ENCODE assay signal across 8 cellular contexts in the genomic region with DNA sequence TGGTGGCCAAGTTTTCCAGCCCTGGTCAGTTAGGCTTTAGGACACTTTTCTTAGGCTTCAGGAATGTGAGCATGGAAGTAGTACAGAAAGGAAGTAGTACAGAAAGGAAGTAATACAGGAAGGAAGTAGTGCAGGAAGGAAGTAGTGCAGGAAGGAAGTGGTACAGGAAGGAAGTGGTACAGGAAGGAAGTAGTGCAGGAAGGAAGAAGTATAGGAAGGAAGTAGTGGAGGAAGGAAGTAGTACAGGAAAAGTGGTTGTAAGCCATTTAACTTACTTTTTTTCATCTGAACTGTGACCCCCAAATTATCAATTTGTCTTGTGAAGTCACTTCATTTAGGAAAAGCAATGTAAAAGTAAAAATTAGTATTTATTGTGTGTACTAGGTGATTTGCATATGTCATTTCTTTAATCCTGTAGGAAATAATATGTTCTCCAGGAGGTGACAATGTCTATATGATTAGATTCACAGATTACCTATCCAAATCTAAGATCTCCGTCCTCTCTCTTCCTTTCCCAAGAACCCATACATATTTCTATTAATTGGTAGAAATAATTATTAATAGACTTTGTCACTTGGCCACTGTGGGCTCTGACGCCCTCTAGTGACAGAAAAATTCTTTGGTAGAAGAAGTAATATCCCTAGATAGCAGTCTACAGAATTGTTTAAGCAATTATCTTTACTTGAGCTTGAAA. TPM values are rescaled to one million over a fixed set of nuclear protein-coding genes. Genes with fewer than 3 reads are reported as not detected.
A peak's percentile ranks its signal among the peaks of the same experiment; 100 is the strongest.
DNase-seq lines count a peak whose midpoint lies in the region; ATAC-seq and TF ChIP-seq lines count a peak whose summit lies in the region.

No MANE protein-coding gene starts in this region.

- TF ChIP-seq POLR2A in erythroblast (IDR thresholded peaks at IDR 0.05; ENCODE audit: low read length) = no peak

- no TSS peak for BruUV-seq in OCI-LY7 (replicated peaks; lab: Mats Ljungman, UMichigan)

- intact Hi-C loops in heart right ventricle (cut with DNase I) = loop anchor here in 9 of 10 donors (1.0 to 10.0 kb wide), 7 partner anchors 48 to 152 kb away; no protein-coding TSS in a partner anchor
- intact Hi-C loops in left ventricle myocardium superior (cut with micrococcal nuclease) = loop anchor here (2.0 kb wide), 1 partner anchor 52 kb away; no protein-coding TSS in a partner anchor
- intact Hi-C loops in OCI-LY7 (cut with micrococcal nuclease; ENCODE audit: unreplicated experiment) = no loop called here
- intact Hi-C loops in psoas muscle (cut with DNase I) = loop anchor here in 1 of 2 donors (5.0 kb wide), 1 partner anchor 149 kb away; no protein-coding TSS in a partner anchor

- TF ChIP-seq CTCF in heart right ventricle (IDR thresholded peaks at IDR 0.05) = peak; percentile 75 to 92 (median 83)
- TF ChIP-seq CTCF in OCI-LY7 (conservative IDR thresholded peaks at IDR 0.05; ENCODE audit: low read length) = peak; percentile 86
- TF ChIP-seq CTCF in psoas muscle (IDR thresholded peaks at IDR 0.05) = peak; percentile 76

- no peaks in the 10 kb centered on the region for H4K20me1 ChIP-seq in OCI-LY7 (ENCODE audit: insufficient read depth, low read length)

- 16 to 22% methylated on average over 2 of the region's 2 CpGs for WGBS in heart right ventricle, 2 donors
- WGBS in psoas muscle, 3 donors = 9 to 23% (median 21%) methylated on average over 2 of the region's 2 CpGs

- no peaks in the 10 kb centered on the region for H3K79me2 ChIP-seq in OCI-LY7 (ENCODE audit: insufficient read depth, low read depth, low read length)

- H3K4me2 ChIP-seq in OCI-LY7 (ENCODE audit: low read length) = no peak overlapping the region

- H3K36me3 ChIP-seq in heart right ventricle = peaks cover 0 to 7% (median 0%) of the 10 kb centered on the region in 9 donors
- H3K36me3 ChIP-seq in OCI-LY7 (ENCODE audit: insufficient read depth, low read length) = no peaks in the 10 kb centered on the region
- H3K36me3 ChIP-seq in psoas muscle (ENCODE audit: insufficient read depth in 1 of 2, low read depth in 1 of 2) = no peaks in the 10 kb centered on the region

- H2AFZ ChIP-seq in OCI-LY7 (ENCODE audit: low read length) = no peak overlapping the region

- no peak for ATAC-seq in heart right ventricle
- no peak for ATAC-seq in left ventricle myocardium superior
- no peak for ATAC-seq in psoas muscle
- ATAC-seq in HG02981 (IDR thresholded peaks at IDR 0.05; ENCODE audit: unreplicated experiment) = no peak
- no peak for ATAC-seq in GM21515 (IDR thresholded peaks at IDR 0.05; ENCODE audit: unreplicated experiment)

- DNase-seq in heart right ventricle (peak in 1 of 2 donors; percentile 38), left ventricle myocardium superior (no peak), OCI-LY7 (ENCODE audit: low spot score) (peak; percentile 39), erythroblast (lab: John Stamatoyannopoulos, UW) (peak; percentile 58 to 80), psoas muscle (no peak)
- no peak for DNase-seq in activated CD8-positive, alpha-beta memory T cell treated with anti-CD3 and anti-CD28 coated beads, Interleukin-2, amount 50 U/mL, for 48 hours

- CTCF ChIA-PET in OCI-LY7 (lab: Charles Lee; ENCODE audit: unreplicated experiment) = interaction anchor here (1.1 kb wide), 1 partner anchor 50 kb away, joined by 4 read pairs; no protein-coding TSS in a partner anchor

- H3K4me3 ChIP-seq in heart right ventricle = no peak overlapping the region
- no peak overlapping the region for H3K4me3 ChIP-seq in OCI-LY7 (ENCODE audit: low read depth, low read length, poor library complexity, severe bottlenecking)
- H3K4me3 ChIP-seq in psoas muscle = no peak overlapping the region

- POLR2A ChIA-PET in OCI-LY7 (lab: Charles Lee) = no interaction called here

- H3K9me2 ChIP-seq in OCI-LY7 (ENCODE audit: insufficient read depth, low read length) = no peaks in the 10 kb centered on the region

- H3K9me3 ChIP-seq in heart right ventricle (peaks cover 0 to 5% (median 0%) of the 10 kb centered on the region in 11 donors), OCI-LY7 (ENCODE audit: low read length) (peaks cover 14% of the 10 kb centered on the region; the same call in 1 of the 2 replicates), psoas muscle (no peaks in the 10 kb centered on the region)

- peaks cover 0 to 68% (median 32%) of the 10 kb centered on the region in 9 donors for H3K4me1 ChIP-seq in heart right ventricle
- peaks cover 14% of the 10 kb centered on the region for H3K4me1 ChIP-seq in OCI-LY7 (ENCODE audit: insufficient read depth, low read length, poor library complexity, severe bottlenecking)
- no peaks in the 10 kb centered on the region for H3K4me1 ChIP-seq in psoas muscle

- H3K27ac ChIP-seq in heart right ventricle = peak overlapping the region in 1 of 10 donors; percentile 5
- H3K27ac ChIP-seq in OCI-LY7 (ENCODE audit: low read depth, low read length, poor library complexity, severe bottlenecking) = no peak overlapping the region
- H3K27ac ChIP-seq in psoas muscle = no peak overlapping the region

- H3K27me3 ChIP-seq in heart right ventricle (no peaks in the 10 kb centered on the region), psoas muscle (ENCODE audit: insufficient read depth in 3 of 3, low read length in 2 of 3) (no peaks in the 10 kb centered on the region)

RNA-seq across cellular contexts. Expression of a gene that starts 3.9 kb away (rescaled TPM):
- total RNA-seq in heart right ventricle = 10 to 100 TPM in 1 of 10 donors, 1 to 10 TPM in 9; 2.5 to 10.1 (median 3.7) TPM
- 1 to 10 TPM; 3.5 to 4.6 TPM for polyA plus RNA-seq in heart right ventricle
- 4.0 TPM for total RNA-seq in left ventricle myocardium superior
- 7.7 and 10.1 TPM in 2 replicates for total RNA-seq in OCI-LY7 (2014; rRNA removed; shearing (Covaris generic))
- 19.2 and 21.0 TPM in 2 replicates for total RNA-seq in OCI-LY7 (2022)
- 1 to 10 TPM; 1.6 to 3.8 (median 2.6) TPM for total RNA-seq in psoas muscle
- 1 to 10 TPM; 1.1 to 3.8 (median 1.4) TPM for polyA plus RNA-seq in psoas muscle

RNA-seq across cellular contexts. Expression of a gene that starts 34.1 kb away (rescaled TPM):
- total RNA-seq in heart right ventricle (100 to 1,000 TPM in 2 of 10 donors, 10 to 100 TPM in 8; 59.4 to 123 (median 73.7) TPM), left ventricle myocardium superior (53.5 TPM), OCI-LY7 (2022) (3.3 and 4.2 TPM in 2 replicates), psoas muscle (10 to 100 TPM; 39.6 to 63.1 (median 53.1) TPM)
- polyA plus RNA-seq in heart right ventricle (100 to 1,000 TPM in 1 of 2 donors, 10 to 100 TPM in 1; 98.0 to 358 TPM), psoas muscle (10 to 100 TPM; 56.6 to 73.1 (median 65.6) TPM)
- 1.4 and 5.0 TPM in 2 replicates for total RNA-seq in OCI-LY7 (2014; rRNA removed; shearing (Covaris generic))

Comparison
In these comparisons a context has a peak if more than half of its experiments do, and no peak if none do; other contexts are left out.
1. DNase-seq: peak in OCI-LY7 (single experiment) and erythroblast (2 of 2); none in left ventricle myocardium superior (single experiment), psoas muscle (0 of 2) and activated CD8-positive, alpha-beta memory T cell treated with anti-CD3 and anti-CD28 coated beads, Interleukin-2, amount 50 U/mL, for 48 hours (single experiment).
2. Peak in every context shown above with its lines, with median percentiles within 50 percentile points of each other: CTCF ChIP-seq.